ENCODE assay signal across 8 cellular contexts in the genomic region with DNA sequence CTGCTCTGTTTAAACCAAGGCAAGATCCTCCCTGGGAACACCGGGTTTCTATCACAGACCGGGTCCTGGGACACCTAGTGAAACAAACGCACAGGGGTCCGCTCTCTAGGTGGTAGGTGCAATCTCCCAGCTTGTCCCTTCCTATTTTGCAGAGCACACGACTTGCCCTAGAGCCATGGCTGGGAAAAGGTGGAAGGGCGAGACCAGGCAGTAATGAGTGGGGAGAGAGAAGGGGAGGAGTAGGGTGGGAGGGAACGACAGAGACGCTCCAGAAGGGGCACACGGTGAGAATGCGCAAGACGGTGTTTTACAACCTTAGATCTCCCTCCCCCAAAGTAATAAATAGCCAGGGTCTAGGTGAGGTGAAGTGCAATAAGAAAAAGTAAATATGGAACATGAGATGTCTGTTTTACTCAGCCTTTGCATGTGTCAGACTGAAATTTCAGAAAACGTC. TPM values are rescaled to one million over a fixed set of nuclear protein-coding genes. Genes with fewer than 3 reads are reported as not detected.
DNase-seq lines count a peak whose midpoint lies in the region; ATAC-seq lines count a peak whose summit lies in the region.

No MANE protein-coding gene starts in this region.

- intact Hi-C loops in dendritic cell treated with granulocyte-macrophage colony-stimulating factor and Interleukin-4, amounts not matched to agents 40 ng/mL and 50 ng/mL, for 4 days (cut with micrococcal nuclease) = no loop called here

- ATAC-seq in GM19467 (IDR thresholded peaks at IDR 0.05; ENCODE audit: unreplicated experiment) = no peak
- no peak for ATAC-seq in GM18511 (IDR thresholded peaks at IDR 0.05; ENCODE audit: unreplicated experiment)

- in situ Hi-C loops in ACHN (cut with HindIII; ENCODE audit: low pct_ligation_motif_present, low pct_unique_long_range_greater_than_20kb, low sequenced_read_pairs) = loop anchor here (10.0 kb wide), 1 partner anchor 68 kb away; no protein-coding TSS in a partner anchor

- no peaks in the 10 kb centered on the region for H3K36me3 Mint-ChIP-seq in dendritic cell treated with granulocyte-macrophage colony-stimulating factor and Interleukin-4, amounts not matched to agents 40 ng/mL and 50 ng/mL, for 4 days (ENCODE audit: low read depth)

- peaks cover 13% of the 10 kb centered on the region for H3K9me3 Mint-ChIP-seq in dendritic cell treated with granulocyte-macrophage colony-stimulating factor and Interleukin-4, amounts not matched to agents 40 ng/mL and 50 ng/mL, for 4 days

- peaks cover 52% of the 10 kb centered on the region for H3K27me3 ChIP-seq in HUES6 (ENCODE audit: control insufficient read depth, insufficient read depth, low read length)
- peaks cover 26 to 54% of the 10 kb centered on the region in 2 donors for H3K27me3 ChIP-seq in mucosa of rectum (ENCODE audit: control insufficient read depth in 2 of 2, insufficient read depth in 2 of 2, low read length in 2 of 2)

- H3K27ac ChIP-seq in HUES6 (ENCODE audit: low read depth, low read length) (no peak overlapping the region), mucosa of rectum (ENCODE audit: low read depth in 2 of 2, low read length in 2 of 2) (peak overlapping the region; percentile 10 to 43)

- H3K9ac ChIP-seq in HUES6 (ENCODE audit: low read length) = peak overlapping the region; percentile 67
- peak overlapping the region; percentile 26 to 66 for H3K9ac ChIP-seq in mucosa of rectum (ENCODE audit: low read depth in 1 of 2, low read length in 2 of 2)

- H3K27me3 Mint-ChIP-seq in dendritic cell treated with granulocyte-macrophage colony-stimulating factor and Interleukin-4, amounts not matched to agents 40 ng/mL and 50 ng/mL, for 4 days = peaks cover 85% of the 10 kb centered on the region

- H3K9me3 ChIP-seq in HUES6 (ENCODE audit: control insufficient read depth, insufficient read depth, low read depth, low read length) (peaks cover 5% of the 10 kb centered on the region; the same call in 1 of the 2 replicates), mucosa of rectum (ENCODE audit: control insufficient read depth in 2 of 2, low read length in 2 of 2) (peaks cover 0 to 2% of the 10 kb centered on the region in 2 donors)

- 0 out of 2 replicates have a peak, but pooled peaks cover 2% of the 10 kb centered on the region for H3K4me1 ChIP-seq in HUES6 (ENCODE audit: control insufficient read depth, insufficient read depth, low read length)
- H3K4me1 ChIP-seq in mucosa of rectum (ENCODE audit: control insufficient read depth in 2 of 2, insufficient read depth in 2 of 2, low read length in 2 of 2) = peaks cover 5 to 8% of the 10 kb centered on the region in 2 donors

- H3K27ac Mint-ChIP-seq in dendritic cell treated with granulocyte-macrophage colony-stimulating factor and Interleukin-4, amounts not matched to agents 40 ng/mL and 50 ng/mL, for 4 days = no peak overlapping the region

- H3K4me3 ChIP-seq in HUES6 (ENCODE audit: low read depth, low read length) = peak overlapping the region; percentile 75
- H3K4me3 ChIP-seq in mucosa of rectum (ENCODE audit: low read length in 2 of 2) = peak overlapping the region; percentile 63 to 69

- peaks cover 15% of the 10 kb centered on the region for H3K4me1 Mint-ChIP-seq in dendritic cell treated with granulocyte-macrophage colony-stimulating factor and Interleukin-4, amounts not matched to agents 40 ng/mL and 50 ng/mL, for 4 days (ENCODE audit: low read depth)

- H3K36me3 ChIP-seq in HUES6 (ENCODE audit: control insufficient read depth, insufficient read depth, low read length) = no peaks in the 10 kb centered on the region
- H3K36me3 ChIP-seq in mucosa of rectum (ENCODE audit: control insufficient read depth in 2 of 2, insufficient read depth in 2 of 2, low read length in 2 of 2) = no peaks in the 10 kb centered on the region

- H3K4me3 Mint-ChIP-seq in dendritic cell treated with granulocyte-macrophage colony-stimulating factor and Interleukin-4, amounts not matched to agents 40 ng/mL and 50 ng/mL, for 4 days = peak overlapping the region; percentile 68

- DNase-seq in ACHN (peak; percentile 30), ureter (ENCODE audit: low spot score) (no peak), HPDE6-E6E7 (ENCODE audit: extremely low spot score) (no peak)

RNA-seq across cellular contexts. Expression of gene ARHGAP29, which starts 9.3 kb away (rescaled TPM):
- 30.0 TPM for total RNA-seq in ureter
